ENCODE assay signal across 19 cellular contexts in the genomic region with DNA sequence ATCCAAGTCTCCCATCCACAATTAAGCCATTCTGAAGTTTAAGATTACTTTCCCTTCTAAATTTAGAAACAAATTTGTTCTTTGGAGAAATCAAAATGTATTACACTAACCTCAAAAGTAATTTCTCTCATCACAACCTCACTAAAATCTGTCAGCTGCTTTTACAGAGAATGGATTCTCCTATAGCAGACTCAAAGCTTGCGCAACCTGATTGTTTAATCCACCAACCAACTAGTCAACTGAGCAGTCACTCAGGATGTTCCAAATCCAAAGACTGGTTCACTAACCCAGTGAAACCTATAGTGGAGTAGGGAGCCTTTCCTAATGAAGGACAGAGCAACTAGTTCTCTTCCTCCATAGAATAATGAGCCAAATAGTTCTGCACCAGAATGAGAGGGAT. TPM values are rescaled to one million over a fixed set of nuclear protein-coding genes. Genes with fewer than 3 reads are reported as not detected.
A peak's percentile ranks its signal among the peaks of the same experiment; 100 is the strongest.
DNase-seq lines count a peak whose midpoint lies in the region; ATAC-seq, FAIRE-seq and TF ChIP-seq lines count a peak whose summit lies in the region.
"Had no signal": no experiment of that assay in that cellular context is flagged by ENCODE, and none has a peak within 500 bp of the region (broad histone marks: within the 10 kb centered on the region; RNA-seq: fewer than 3 reads in every experiment).

No MANE protein-coding gene starts in this region.

- H4K5ac ChIP-seq in H1 (ENCODE audit: insufficient read length, low read depth, low read length), result no peak overlapping the region

- H3K9ac ChIP-seq in H1 (replicated peaks in 1 of 4; ENCODE audit: extremely low read depth in 1 of 4, low read depth in 3 of 4, low read length in 3 of 4), result no peak overlapping the region
- H3K9ac ChIP-seq: BLaER1 treated with 17β-estradiol and CSF1 and Interleukin-3, amounts not matched to agents 10 nM and 100 nM had no signal

- H3K14ac ChIP-seq in H1 (ENCODE audit: insufficient read length), result no peak overlapping the region

- H4K8ac ChIP-seq in H1 (ENCODE audit: extremely low read depth, insufficient read depth, low read length), result no peak overlapping the region

- H3K79me2 ChIP-seq in H1 (ENCODE audit: control insufficient read depth in 1 of 2, insufficient read depth in 2 of 2, low read length in 2 of 2), result no peaks in the 10 kb centered on the region

- H3K27ac ChIP-seq in H1 (ENCODE audit: low read depth, low read length), result no peak overlapping the region
- H3K27ac ChIP-seq: BLaER1 treated with 17β-estradiol and CSF1 and Interleukin-3, amounts not matched to agents 10 nM and 100 nM had no signal

- no peak for DNase-seq in activated naive CD4-positive, alpha-beta T cell treated with anti-CD3 and anti-CD28 coated beads, Interleukin-2, amount 50 U/mL, for 72 hours (ENCODE audit: low spot score in 2 of 2)
- DNase-seq in H1 (ENCODE audit: low read depth in 1 of 2, low spot score in 2 of 2), result no peak
- no peak for DNase-seq in endothelial cell (ENCODE audit: low spot score)
- DNase-seq in activated naive CD8-positive, alpha-beta T cell treated with anti-CD3 and anti-CD28 coated beads for 36 hours, result no peak
- DNase-seq in activated gamma-delta T cell treated with Interleukin-2 at 50 U/mL for 16 hours, result no peak
- DNase-seq: 8988T; Calu3; CD8-positive, alpha-beta T cell; DMS 273 treated with DMSO at 0.1 percent for 48 hours; DMS53; DND-41; EL; HCEC 1CT had no signal

- H3K9me3 Mint-ChIP-seq in activated naive CD4-positive, alpha-beta T cell treated with anti-CD3 and anti-CD28 coated beads, Interleukin-2, amount 50 U/mL, for 24 hours, result peaks cover 2% of the 10 kb centered on the region
- H3K9me3 Mint-ChIP-seq in activated naive CD4-positive, alpha-beta T cell treated with anti-CD3 and anti-CD28 coated beads, Interleukin-2, amount 50 U/mL, for 72 hours, result peaks cover 5 to 10% of the 10 kb centered on the region in 2 donors
- no peaks in the 10 kb centered on the region for H3K9me3 Mint-ChIP-seq in endothelial cell (ENCODE audit: unreplicated experiment)
- peaks cover 1% of the 10 kb centered on the region for H3K9me3 Mint-ChIP-seq in activated naive CD8-positive, alpha-beta T cell treated with anti-CD3 and anti-CD28 coated beads for 36 hours
- H3K9me3 Mint-ChIP-seq: CD8-positive, alpha-beta T cell had no signal

- H3K79me1 ChIP-seq in H1 (ENCODE audit: low read depth, low read length), result no peaks in the 10 kb centered on the region

- no peak for TF ChIP-seq POLR2A in H1 (IDR thresholded peaks at IDR 0.05; ENCODE audit: control extremely low read depth in 1 of 2, low read depth in 2 of 2, low read length in 2 of 2)

- H3K27me3 Mint-ChIP-seq in activated naive CD4-positive, alpha-beta T cell treated with anti-CD3 and anti-CD28 coated beads, Interleukin-2, amount 50 U/mL, for 24 hours, result no peaks in the 10 kb centered on the region
- no peaks in the 10 kb centered on the region for H3K27me3 Mint-ChIP-seq in endothelial cell (ENCODE audit: unreplicated experiment)
- H3K27me3 Mint-ChIP-seq in activated naive CD8-positive, alpha-beta T cell treated with anti-CD3 and anti-CD28 coated beads for 36 hours, result no peaks in the 10 kb centered on the region
- H3K27me3 Mint-ChIP-seq: B cell had no signal

- H3K18ac ChIP-seq in H1 (ENCODE audit: extremely low read depth, low read length), result no peak overlapping the region

- no peak overlapping the region for H3K23ac ChIP-seq in H1 (ENCODE audit: insufficient read length)

- TF ChIP-seq CTCF in H1 (IDR thresholded peaks at IDR 0.05; ENCODE audit: control extremely low read depth in 1 of 3, insufficient read depth in 1 of 3, low read depth in 1 of 3, low read length in 3 of 3), result no peak
- TF ChIP-seq CTCF in endothelial cell (IDR thresholded peaks at IDR 0.05; ENCODE audit: unreplicated experiment), result no peak

- H3K27me3 ChIP-seq in H1 (replicated peaks in 1 of 4; ENCODE audit: control insufficient read depth in 3 of 4, extremely low read depth in 1 of 4, insufficient read depth in 3 of 4, low read length in 3 of 4), result no peaks in the 10 kb centered on the region
- H3K27me3 ChIP-seq: BLaER1 treated with 17β-estradiol and CSF1 and Interleukin-3, amounts not matched to agents 10 nM and 100 nM had no signal

- H3K4me1 ChIP-seq in H1 (replicated peaks in 1 of 4; ENCODE audit: control insufficient read depth in 3 of 4, insufficient read depth in 4 of 4, low read length in 3 of 4), result no peaks in the 10 kb centered on the region
- H3K4me1 ChIP-seq: BLaER1 treated with 17β-estradiol and CSF1 and Interleukin-3, amounts not matched to agents 10 nM and 100 nM had no signal

- H4K91ac ChIP-seq in H1 (replicated peaks; ENCODE audit: insufficient read length, low read length), result no peak overlapping the region

- H2BK12ac ChIP-seq in H1 (ENCODE audit: low read depth, low read length), result no peak overlapping the region

- H2BK120ac ChIP-seq in H1 (replicated peaks; ENCODE audit: low read depth, low read length), result no peak overlapping the region

- no peak overlapping the region for H2BK20ac ChIP-seq in H1 (ENCODE audit: low read length)

- no peak overlapping the region for H3K4me2 ChIP-seq in H1 (ENCODE audit: insufficient read depth in 1 of 2, low read depth in 2 of 2, low read length in 2 of 2)
- H3K4me2 ChIP-seq: BLaER1 treated with 17β-estradiol and CSF1 and Interleukin-3, amounts not matched to agents 10 nM and 100 nM had no signal

- no peaks in the 10 kb centered on the region for H3K36me3 ChIP-seq in H1 (ENCODE audit: control insufficient read depth in 2 of 4, insufficient read depth in 4 of 4, low read length in 3 of 4)

- H3K4me1 Mint-ChIP-seq in activated naive CD4-positive, alpha-beta T cell treated with anti-CD3 and anti-CD28 coated beads, Interleukin-2, amount 50 U/mL, for 24 hours, result no peaks in the 10 kb centered on the region
- H3K4me1 Mint-ChIP-seq in endothelial cell (ENCODE audit: unreplicated experiment), result no peaks in the 10 kb centered on the region
- no peaks in the 10 kb centered on the region for H3K4me1 Mint-ChIP-seq in activated naive CD8-positive, alpha-beta T cell treated with anti-CD3 and anti-CD28 coated beads for 36 hours
- H3K4me1 Mint-ChIP-seq: B cell had no signal

- H3K9me3 ChIP-seq in H1 (ENCODE audit: insufficient read depth in 2 of 2, low read depth in 1 of 2, low read length in 1 of 2), result no peaks in the 10 kb centered on the region
- H3K9me3 ChIP-seq: BLaER1 treated with 17β-estradiol and CSF1 and Interleukin-3, amounts not matched to agents 10 nM and 100 nM had no signal

- no peak overlapping the region for H3K56ac ChIP-seq in H1 (replicated peaks; ENCODE audit: insufficient read length, low read depth, low read length)

- H3K4ac ChIP-seq in H1 (replicated peaks; ENCODE audit: insufficient read length, low read depth, low read length), result no peak overlapping the region

- no peak overlapping the region for H3K4me3 Mint-ChIP-seq in activated naive CD4-positive, alpha-beta T cell treated with anti-CD3 and anti-CD28 coated beads, Interleukin-2, amount 50 U/mL, for 24 hours
- no peak overlapping the region for H3K4me3 Mint-ChIP-seq in endothelial cell (ENCODE audit: unreplicated experiment)
- no peak overlapping the region for H3K4me3 Mint-ChIP-seq in activated naive CD8-positive, alpha-beta T cell treated with anti-CD3 and anti-CD28 coated beads for 36 hours
- H3K4me3 Mint-ChIP-seq: B cell; CD8-positive, alpha-beta T cell had no signal

- CTCF ChIA-PET in H1 (lab: Charles Lee; ENCODE audit: partially characterized antibody), result interaction anchor here (0.6 to 2.7 kb wide), 8 partner anchors 9 to 794 kb away, joined by 3 to 17 read pairs (median 3); no protein-coding TSS in a partner anchor

- no peak for FAIRE-seq in H1 (lab: Jason Lieb, UNC)
- FAIRE-seq: GM12878, H54 had no signal

- WGBS in H1 (ENCODE audit: extremely low coverage in 1 of 2, insufficient coverage in 1 of 2, insufficient read length in 1 of 2, insufficient replicate concordance in 2 of 2, low coverage in 1 of 2, low lambda C conversion rate in 2 of 2, missing lambda C conversion rate in 1 of 2), 2 experiments, result 100% methylated on average over 1 of the region's 1 CpG; no CpG with 5 or more reads in 1 of the 2 experiments

- TF ChIP-seq RAD21 in Ishikawa (IDR thresholded peaks at IDR 0.05; ENCODE audit: low read depth) (no peak), H1 (IDR thresholded peaks at IDR 0.05 in 1 of 2, conservative IDR thresholded peaks at IDR 0.05 in 1 of 2; ENCODE audit: low read depth in 2 of 2, low read length in 2 of 2) (no peak)

- H3K4me3 ChIP-seq in H1 (ENCODE audit: extremely low read depth in 1 of 4, insufficient read depth in 2 of 4, low read depth in 3 of 4, low read length in 4 of 4), result no peak overlapping the region
- H3K4me3 ChIP-seq: BLaER1 treated with 17β-estradiol and CSF1 and Interleukin-3, amounts not matched to agents 10 nM and 100 nM; GM12878 had no signal

- POLR2A ChIA-PET in H1 (lab: Charles Lee; ENCODE audit: partially characterized antibody), result interaction anchor here (1.2 to 1.8 kb wide), 2 partner anchors 11 to 42 kb away, joined by 4 read pairs; no protein-coding TSS in a partner anchor

- H3K23me2 ChIP-seq in H1 (ENCODE audit: low read depth, low read length), result no peaks in the 10 kb centered on the region

- H2BK5ac ChIP-seq in H1 (ENCODE audit: low read depth, low read length), result no peak overlapping the region

- H3K27ac Mint-ChIP-seq in activated naive CD4-positive, alpha-beta T cell treated with anti-CD3 and anti-CD28 coated beads, Interleukin-2, amount 50 U/mL, for 24 hours, result peak overlapping the region; percentile 70
- no peak overlapping the region for H3K27ac Mint-ChIP-seq in activated naive CD4-positive, alpha-beta T cell treated with anti-CD3 and anti-CD28 coated beads, Interleukin-2, amount 50 U/mL, for 72 hours
- H3K27ac Mint-ChIP-seq in endothelial cell (ENCODE audit: unreplicated experiment), result no peak overlapping the region
- no peak overlapping the region for H3K27ac Mint-ChIP-seq in activated naive CD8-positive, alpha-beta T cell treated with anti-CD3 and anti-CD28 coated beads for 36 hours
- H3K27ac Mint-ChIP-seq: B cell; CD8-positive, alpha-beta T cell had no signal

- TF ChIP-seq EP300 in Ishikawa (IDR thresholded peaks at IDR 0.05; ENCODE audit: borderline replicate concordance) (no peak), H1 (IDR thresholded peaks at IDR 0.05; ENCODE audit: borderline replicate concordance in 1 of 2, low read depth in 2 of 2, low read length in 2 of 2) (no peak)

- no peaks in the 10 kb centered on the region for H4K20me1 ChIP-seq in H1 (replicated peaks in 1 of 2; ENCODE audit: control insufficient read depth in 1 of 2, insufficient read depth in 2 of 2, low read length in 2 of 2)
- H4K20me1 ChIP-seq: BLaER1 treated with 17β-estradiol and CSF1 and Interleukin-3, amounts not matched to agents 10 nM and 100 nM had no signal

- H2AFZ ChIP-seq in H1 (ENCODE audit: low read length), result no peak overlapping the region

- ATAC-seq in activated naive CD4-positive, alpha-beta T cell treated with anti-CD3 and anti-CD28 coated beads, Interleukin-2, amount 50 U/mL, for 72 hours, result no peak
- ATAC-seq: CD8-positive, alpha-beta T cell; GM12878 had no signal

- peaks cover 17% of the 10 kb centered on the region for H3K36me3 Mint-ChIP-seq in activated naive CD4-positive, alpha-beta T cell treated with anti-CD3 and anti-CD28 coated beads, Interleukin-2, amount 50 U/mL, for 24 hours
- H3K36me3 Mint-ChIP-seq in activated naive CD4-positive, alpha-beta T cell treated with anti-CD3 and anti-CD28 coated beads, Interleukin-2, amount 50 U/mL, for 72 hours, result peaks cover 0 to 8% of the 10 kb centered on the region in 2 donors
- H3K36me3 Mint-ChIP-seq in endothelial cell (ENCODE audit: low read depth, unreplicated experiment), result no peaks in the 10 kb centered on the region
- peaks cover 2% of the 10 kb centered on the region for H3K36me3 Mint-ChIP-seq in activated naive CD8-positive, alpha-beta T cell treated with anti-CD3 and anti-CD28 coated beads for 36 hours

- no peak overlapping the region for H2AK5ac ChIP-seq in H1 (ENCODE audit: low read depth, low read length)

- H2BK15ac ChIP-seq in H1 (ENCODE audit: low read length), result no peak overlapping the region

RNA-seq across cellular contexts. Expression of a gene that starts 44.3 kb away (rescaled TPM):
- total RNA-seq in activated naive CD4-positive, alpha-beta T cell treated with anti-CD3 and anti-CD28 coated beads, Interleukin-2, amount 50 U/mL, for 72 hours, result 10 to 100 TPM; 33.3 to 35.5 TPM
- total RNA-seq in H1 (2021; fragmentation: NEBNext Ultra II Directional; extraction: Animal tissue kit (Norgen Biotek cat#: 25700)), result 39.8 and 44.0 TPM in 2 replicates
- 19.7 and 30.3 TPM in 2 replicates for polyA plus RNA-seq in H1 (2011; rRNA removed)
- polyA plus RNA-seq in H1 (2011; cell fraction: cytosol; rRNA removed), result 50.0 TPM
- polyA plus RNA-seq in H1 (2011; cell fraction: nucleus; rRNA removed), result 8.9 TPM
- 52.5 to 76.2 TPM (median 61.2 TPM) in 4 replicates for polyA plus RNA-seq in H1 (2012, experiment 1 of 2)
- 9.6 TPM for polyA plus RNA-seq in H1 (2012, experiment 2 of 2)
- 25.6 TPM for polyA plus RNA-seq in H1 (2013, experiment 1 of 2)
- polyA plus RNA-seq in H1 (2013, experiment 2 of 2), result 24.8 TPM
- polyA minus RNA-seq in H1 (2011; rRNA and poly(A)+ RNA removed), result 29.9 and 31.8 TPM in 2 replicates
- polyA minus RNA-seq in H1 (2011; cell fraction: cytosol; rRNA and poly(A)+ RNA removed), result 18.9 TPM
- 20.8 TPM for polyA minus RNA-seq in H1 (2011; cell fraction: nucleus; rRNA and poly(A)+ RNA removed)
- 40.7 TPM for total RNA-seq in endothelial cell (ENCODE audit: unreplicated experiment)
- 10 to 100 TPM; 29.9 to 32.4 TPM for total RNA-seq in activated naive CD8-positive, alpha-beta T cell treated with anti-CD3 and anti-CD28 coated beads for 36 hours

RNA-seq across cellular contexts. Expression of a gene that starts 44.4 kb away (rescaled TPM):
- total RNA-seq in activated naive CD4-positive, alpha-beta T cell treated with anti-CD3 and anti-CD28 coated beads, Interleukin-2, amount 50 U/mL, for 72 hours, result 10 to 100 TPM; 18.9 to 20.8 TPM
- 8.9 and 9.7 TPM in 2 replicates for total RNA-seq in H1 (2021; fragmentation: NEBNext Ultra II Directional; extraction: Animal tissue kit (Norgen Biotek cat#: 25700))
- polyA plus RNA-seq in H1 (2011; rRNA removed), result 2.9 and 3.3 TPM in 2 replicates
- 6.9 TPM for polyA plus RNA-seq in H1 (2011; cell fraction: cytosol; rRNA removed)
- 11.2 TPM for polyA plus RNA-seq in H1 (2011; cell fraction: nucleus; rRNA removed)
- 5.4 to 8.1 TPM (median 6.7 TPM) in 4 replicates for polyA plus RNA-seq in H1 (2012, experiment 1 of 2)
- 0.62 TPM for polyA plus RNA-seq in H1 (2012, experiment 2 of 2)
- 6.1 TPM for polyA plus RNA-seq in H1 (2013, experiment 1 of 2)
- 5.6 TPM for polyA plus RNA-seq in H1 (2013, experiment 2 of 2)
- 8.3 and 10.2 TPM in 2 replicates for polyA minus RNA-seq in H1 (2011; rRNA and poly(A)+ RNA removed)
- polyA minus RNA-seq in H1 (2011; cell fraction: cytosol; rRNA and poly(A)+ RNA removed), result 6.5 TPM
- polyA minus RNA-seq in H1 (2011; cell fraction: nucleus; rRNA and poly(A)+ RNA removed), result 30.3 TPM
- total RNA-seq in endothelial cell (ENCODE audit: unreplicated experiment), result 7.3 TPM
- 10 to 100 TPM; 16.2 to 21.1 TPM for total RNA-seq in activated naive CD8-positive, alpha-beta T cell treated with anti-CD3 and anti-CD28 coated beads for 36 hours
